In the genomic region with DNA sequence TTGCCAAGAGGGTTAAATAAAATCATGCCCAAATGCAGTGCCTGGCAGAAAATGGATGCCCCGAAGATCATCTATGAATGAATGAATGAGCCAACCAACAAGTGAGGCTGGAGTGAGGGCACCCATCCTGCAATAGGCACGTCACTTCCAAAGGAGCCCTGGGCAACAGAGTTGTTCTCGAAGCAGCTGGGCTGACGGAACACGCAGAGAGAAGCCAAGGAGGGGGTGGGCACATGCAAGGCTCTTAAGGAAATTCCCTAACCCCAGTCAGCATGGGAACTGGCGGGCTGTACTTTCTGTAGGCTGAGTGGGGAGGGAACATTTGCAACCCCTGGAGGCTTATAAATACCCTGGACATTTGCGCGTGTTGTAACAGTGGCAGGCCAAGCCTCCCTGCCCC, we compare ENCODE assay signal across 24 cellular contexts. TPM values are rescaled to one million over a fixed set of nuclear protein-coding genes. Genes with fewer than 3 reads are reported as not detected.
"Had no signal": no experiment of that assay in that cellular context is flagged by ENCODE, and none has a peak within 500 bp of the region (broad histone marks: within the 10 kb centered on the region; RNA-seq: fewer than 3 reads in every experiment).

No MANE protein-coding gene starts in this region.

- H3K4me3 Mint-ChIP-seq: IgD-negative memory B cell had no signal

- H3K9me3 ChIP-seq: SJSA1 had no signal

- H3K27ac Mint-ChIP-seq: IgD-negative memory B cell had no signal

- ATAC-seq: K562, Panc1 had no signal

- DNase-seq: Kasumi-1, MM.1S, NCI-H1092 treated with DMSO at 0.1 percent for 48 hours, NCI-H1436, NCI-H187, NCI-H2029, NCI-H2081 treated with DMSO at 0.1 percent for 48 hours, NCI-H2171, NCI-H226, NCI-H446, NCI-H510A, NCI-H524 treated with DMSO at 0.1 percent for 48 hours, NCI-H69, NCI-H774, Right ventricle myocardium superior, SIG-M5 had no signal

- H3K27me3 ChIP-seq: SJSA1 had no signal

- H3K27ac ChIP-seq: HL-60, KMS-11, SJSA1, SK-N-MC had no signal

- H3K4me2 ChIP-seq: KMS-11 had no signal

- H3K4me3 ChIP-seq: K562, SJSA1, SK-N-MC had no signal

- H3K27me3 Mint-ChIP-seq: IgD-negative memory B cell had no signal

- H3K4me1 Mint-ChIP-seq: IgD-negative memory B cell had no signal

- H3K9me3 Mint-ChIP-seq: IgD-negative memory B cell had no signal

RNA-seq across cellular contexts. Expression of a gene that starts 11.6 kb away (rescaled TPM):
- total RNA-seq: K562, M059J had no signal
